In genomic region chr13:110346661-110347067, GRCh38 we compare ENCODE assay signal across 9 cellular contexts. TPM values are rescaled to one million over a fixed set of nuclear protein-coding genes. Genes with fewer than 3 reads are reported as not detected.
DNase-seq lines count a peak whose midpoint lies in the region; ATAC-seq and TF ChIP-seq lines count a peak whose summit lies in the region.
"Had no signal": no experiment of that assay in that cellular context is flagged by ENCODE, and none has a peak within 500 bp of the region (broad histone marks: within the 10 kb centered on the region; RNA-seq: fewer than 3 reads in every experiment).

No MANE protein-coding gene starts in this region.

- ATAC-seq in esophagus mucosa (peak; percentile 91), GM18870 (IDR thresholded peaks at IDR 0.05; ENCODE audit: unreplicated experiment) (no peak)

- H3K9me3 ChIP-seq in HEK293 (ENCODE audit: control insufficient read depth, insufficient read depth, low read depth, low read length) (no peaks in the 10 kb centered on the region), stomach smooth muscle (ENCODE audit: control insufficient read depth in 2 of 2, low read length in 2 of 2) (no peaks in the 10 kb centered on the region)

- H3K4me1 ChIP-seq in HEK293 (ENCODE audit: control insufficient read depth, insufficient read depth, low read length) (peaks cover 4% of the 10 kb centered on the region; the same call in 1 of the 2 replicates), stomach smooth muscle (ENCODE audit: control insufficient read depth, insufficient read depth, low read length) (peaks cover 70% of the 10 kb centered on the region)

- H3K4me3 ChIP-seq in HEK293 (ENCODE audit: low read depth, low read length), result no peak overlapping the region
- no peak overlapping the region for H3K4me3 ChIP-seq in stomach smooth muscle (ENCODE audit: low read length in 2 of 2)

- H3K27ac ChIP-seq in HEK293 (ENCODE audit: extremely low read depth, low read depth, low read length), result no peak overlapping the region
- H3K27ac ChIP-seq in stomach smooth muscle (ENCODE audit: low read length), result peak overlapping the region; percentile 100

- H3K27me3 ChIP-seq in stomach smooth muscle (ENCODE audit: control insufficient read depth in 1 of 2, insufficient read depth in 2 of 2, low read length in 2 of 2), result no peaks in the 10 kb centered on the region

- POLR2A ChIA-PET in HEK293 (lab: Yijun Ruan, JAX), result interaction anchor here (0.6 kb wide), 1 partner anchor 37 kb away, joined by 4 read pairs; no protein-coding TSS in a partner anchor

- CTCF ChIA-PET in HEK293 (lab: Yijun Ruan, JAX), result no interaction called here

- peak; percentile 77 for DNase-seq in NCI-H510A (lab: John Stamatoyannopoulos, UW)
- no peak for DNase-seq in HUDEP-2 (lab: John Stamatoyannopoulos, UW; ENCODE audit: unreplicated experiment in 76 of 76)
- no peak for DNase-seq in AG20443 (ENCODE audit: low spot score)
- DNase-seq: hypothalamus, NCI-H446 had no signal

- TF ChIP-seq CTCF in HEK293 (tag by site-specific recombination; IDR thresholded peaks at IDR 0.05), result no peak

- peak overlapping the region; percentile 7 to 21 for H3K9ac ChIP-seq in stomach smooth muscle (ENCODE audit: low read length in 2 of 2)

- H3K36me3 ChIP-seq in HEK293 (ENCODE audit: control insufficient read depth in 2 of 2, insufficient read depth in 1 of 2, low read length in 2 of 2), result no peaks in the 10 kb centered on the region
- H3K36me3 ChIP-seq in stomach smooth muscle (ENCODE audit: control insufficient read depth in 2 of 2, insufficient read depth in 2 of 2, low read length in 2 of 2), result peaks cover 0 to 6% of the 10 kb centered on the region in 2 donors

TF ChIP-seq in HEK293, 187 proteins besides CTCF, POLR2A, EP300 and RAD21:
- TF ChIP-seq ZNF354C (tag by site-specific recombination; IDR thresholded peaks at IDR 0.05; ENCODE audit: borderline replicate concordance, low read depth) (no peak), ZNF391 (tag by site-specific recombination; IDR thresholded peaks at IDR 0.05; ENCODE audit: borderline replicate concordance, low read depth) (no peak), KLF1 (tag by site-specific recombination; IDR thresholded peaks at IDR 0.05) (peak; percentile 85)

RNA-seq across cellular contexts. Expression of gene COL4A2, which starts 39.6 kb away (rescaled TPM):
- 30.8 TPM for total RNA-seq in esophagus mucosa

RNA-seq across cellular contexts. Expression of gene COL4A1, which starts 39.7 kb away (rescaled TPM):
- total RNA-seq in esophagus mucosa, result 27.5 TPM
